ENCODE assay signal across 13 cellular contexts in the genomic region with DNA sequence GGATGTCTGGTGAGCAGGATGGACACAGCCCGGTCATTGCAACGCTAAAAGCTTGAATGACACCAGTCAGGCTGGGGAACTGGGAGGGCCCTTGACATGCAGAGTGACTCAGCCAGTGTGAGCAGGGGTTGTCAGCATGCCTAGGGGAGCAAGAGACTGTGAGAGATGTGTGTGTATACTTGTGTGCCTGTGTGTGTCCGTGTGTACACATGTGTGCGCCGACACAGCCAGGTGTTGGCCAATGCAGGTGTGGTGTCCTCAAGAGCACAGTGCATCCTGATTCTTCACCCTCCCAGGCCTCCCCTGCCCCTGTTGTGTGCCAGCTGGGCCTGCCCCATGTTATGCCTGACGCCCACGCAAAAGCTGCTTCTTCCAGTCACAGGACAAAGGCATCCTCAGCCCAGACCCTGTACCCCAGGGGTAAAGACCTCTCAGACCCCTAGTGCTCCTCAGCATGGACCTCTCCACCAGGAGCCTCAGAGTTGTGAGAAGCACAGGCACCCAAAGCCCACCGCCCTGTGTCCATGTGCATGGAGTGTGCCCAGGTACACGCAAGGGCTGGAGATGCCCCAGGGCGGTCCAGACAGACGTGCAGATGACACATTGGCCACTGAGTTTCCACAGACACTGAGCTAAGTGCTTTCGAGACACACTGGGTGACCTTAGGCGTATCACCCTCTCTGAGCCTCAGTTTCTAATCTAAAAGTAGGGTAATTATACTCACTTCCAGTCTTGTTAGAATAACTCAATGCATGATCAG. TPM values are rescaled to one million over a fixed set of nuclear protein-coding genes. Genes with fewer than 3 reads are reported as not detected.
DNase-seq lines count a peak whose midpoint lies in the region; ATAC-seq and TF ChIP-seq lines count a peak whose summit lies in the region.
"Had no signal": no experiment of that assay in that cellular context is flagged by ENCODE, and none has a peak within 500 bp of the region (broad histone marks: within the 10 kb centered on the region; RNA-seq: fewer than 3 reads in every experiment).

No MANE protein-coding gene starts in this region.

- DNase-seq in EH (ENCODE audit: low read depth) (peak; percentile 48), NB4 (ENCODE audit: low read depth) (peak; percentile 41), dermis blood vessel endothelial cell (peak; percentile 26), renal cortical epithelial cell (ENCODE audit: low read depth) (peak; percentile 57), WERI-Rb-1 (no peak), caudate nucleus (lab: John Stamatoyannopoulos, UW) (no peak)
- DNase-seq: activated T-cell treated with anti-CD3 and anti-CD28 coated beads for 4 hours, DMS79 treated with DMSO at 0.1 percent for 48 hours, mucosa of descending colon, NCI-H345 had no signal

- no peak for ATAC-seq in HG03520 (IDR thresholded peaks at IDR 0.05; ENCODE audit: unreplicated experiment)
- ATAC-seq: Right ventricle myocardium inferior had no signal

- no peaks in the 10 kb centered on the region for H3K9me3 ChIP-seq in WERI-Rb-1 (ENCODE audit: severe bottlenecking)
- H3K9me3 ChIP-seq: ascending aorta, mucosa of descending colon had no signal

- no peak overlapping the region for H3K27ac ChIP-seq in WERI-Rb-1
- no peak overlapping the region for H3K27ac ChIP-seq in caudate nucleus (ENCODE audit: low read depth, low read length)
- H3K27ac ChIP-seq: ascending aorta had no signal

- no peak overlapping the region for H3K4me3 ChIP-seq in NB4 (ENCODE audit: low read depth, low read length)
- H3K4me3 ChIP-seq in WERI-Rb-1 (ENCODE audit: low read depth, low read length): no peak overlapping the region
- H3K4me3 ChIP-seq: ascending aorta, mucosa of descending colon had no signal

- TF ChIP-seq CTCF in NB4 (IDR thresholded peaks at IDR 0.05; ENCODE audit: low read depth, low read length): no peak
- TF ChIP-seq CTCF in WERI-Rb-1 (IDR thresholded peaks at IDR 0.05; ENCODE audit: low read depth, low read length): no peak

- no peaks in the 10 kb centered on the region for H3K36me3 ChIP-seq in WERI-Rb-1
- H3K36me3 ChIP-seq: ascending aorta had no signal

- TF ChIP-seq POLR2A in NB4 (IDR thresholded peaks at IDR 0.05; ENCODE audit: extremely low read depth, insufficient read length): no peak

- H3K27me3 ChIP-seq in WERI-Rb-1 (ENCODE audit: insufficient read depth, low read depth, severe bottlenecking): no peaks in the 10 kb centered on the region
- H3K27me3 ChIP-seq: ascending aorta had no signal

RNA-seq across cellular contexts. Expression of a gene that starts 16.6 kb away (rescaled TPM):
- total RNA-seq in dermis blood vessel endothelial cell: 18.0 and 40.2 TPM in 2 replicates
- 23.8 and 77.9 TPM in 2 replicates for total RNA-seq in renal cortical epithelial cell

RNA-seq across cellular contexts. Expression of a gene that starts 17.1 kb away (rescaled TPM):
- total RNA-seq in dermis blood vessel endothelial cell: 49.2 and 62.1 TPM in 2 replicates
- 22.0 and 114 TPM in 2 replicates for total RNA-seq in renal cortical epithelial cell
- total RNA-seq: ascending aorta had no signal

RNA-seq across cellular contexts. Expression of a gene that starts 38.1 kb away (rescaled TPM):
- total RNA-seq in dermis blood vessel endothelial cell (4.4 and 8.1 TPM in 2 replicates), renal cortical epithelial cell (2.6 and 12.7 TPM in 2 replicates)

RNA-seq across cellular contexts. Expression of a gene that starts 44.6 kb away (rescaled TPM):
- 111 and 116 TPM in 2 replicates for total RNA-seq in dermis blood vessel endothelial cell
- 114 and 166 TPM in 2 replicates for total RNA-seq in renal cortical epithelial cell

Comparison
In these comparisons a context has a peak if more than half of its experiments do, and no peak if none do; other contexts are left out.
1. DNase-seq: peak in EH (single experiment), NB4 (single experiment), dermis blood vessel endothelial cell (single experiment) and renal cortical epithelial cell (single experiment); none in WERI-Rb-1 (single experiment) and caudate nucleus (0 of 61).